ENCODE assay signal across 1 cellular context in the genomic region with DNA sequence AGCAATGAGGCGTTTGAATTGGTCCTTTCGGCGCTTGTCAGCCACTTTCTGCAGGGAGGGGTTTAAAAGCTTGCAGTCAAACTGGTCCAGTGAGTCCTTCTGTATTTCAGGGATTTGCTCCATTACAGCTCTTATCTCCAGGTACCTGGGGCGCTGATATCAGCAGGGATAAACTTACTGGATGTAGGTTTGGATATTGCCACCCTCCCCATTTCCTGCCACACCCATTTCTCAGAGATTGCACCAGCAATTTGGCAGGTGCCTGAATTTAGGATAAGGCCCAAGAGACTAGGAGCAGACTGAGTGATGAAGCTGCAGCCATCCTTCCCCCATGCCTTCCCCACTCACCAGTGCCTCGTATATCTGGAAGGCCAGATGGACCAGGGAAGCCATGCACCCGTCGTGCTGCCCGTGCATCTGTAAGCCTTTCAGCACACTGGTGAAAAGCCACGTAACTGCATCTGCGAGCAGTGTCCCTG.
TF ChIP-seq lines count a peak whose summit lies in the region.

No MANE protein-coding gene starts in this region.

TF ChIP-seq in HepG2, 621 proteins besides CTCF, POLR2A, EP300 and RAD21:
- TF ChIP-seq, protein P1, sequence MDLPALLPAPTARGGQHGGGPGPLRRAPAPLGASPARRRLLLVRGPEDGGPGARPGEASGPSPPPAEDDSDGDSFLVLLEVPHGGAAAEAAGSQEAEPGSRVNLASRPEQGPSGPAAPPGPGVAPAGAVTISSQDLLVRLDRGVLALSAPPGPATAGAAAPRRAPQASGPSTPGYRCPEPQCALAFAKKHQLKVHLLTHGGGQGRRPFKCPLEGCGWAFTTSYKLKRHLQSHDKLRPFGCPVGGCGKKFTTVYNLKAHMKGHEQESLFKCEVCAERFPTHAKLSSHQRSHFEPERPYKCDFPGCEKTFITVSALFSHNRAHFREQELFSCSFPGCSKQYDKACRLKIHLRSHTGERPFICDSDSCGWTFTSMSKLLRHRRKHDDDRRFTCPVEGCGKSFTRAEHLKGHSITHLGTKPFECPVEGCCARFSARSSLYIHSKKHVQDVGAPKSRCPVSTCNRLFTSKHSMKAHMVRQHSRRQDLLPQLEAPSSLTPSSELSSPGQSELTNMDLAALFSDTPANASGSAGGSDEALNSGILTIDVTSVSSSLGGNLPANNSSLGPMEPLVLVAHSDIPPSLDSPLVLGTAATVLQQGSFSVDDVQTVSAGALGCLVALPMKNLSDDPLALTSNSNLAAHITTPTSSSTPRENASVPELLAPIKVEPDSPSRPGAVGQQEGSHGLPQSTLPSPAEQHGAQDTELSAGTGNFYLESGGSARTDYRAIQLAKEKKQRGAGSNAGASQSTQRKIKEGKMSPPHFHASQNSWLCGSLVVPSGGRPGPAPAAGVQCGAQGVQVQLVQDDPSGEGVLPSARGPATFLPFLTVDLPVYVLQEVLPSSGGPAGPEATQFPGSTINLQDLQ (CRISPR knock-in tag; IDR thresholded peaks at IDR 0.05) = no peak
- TF ChIP-seq ZBTB42 (CRISPR knock-in tag; IDR thresholded peaks at IDR 0.05) (no peak), KLF6 (CRISPR knock-in tag; IDR thresholded peaks at IDR 0.05) (no peak), RBM22 (optimal IDR thresholded peaks at IDR 0.05; ENCODE audit: low read length) (peak; percentile 35), FLYWCH1 (CRISPR knock-in tag; IDR thresholded peaks at IDR 0.05) (no peak), ZNF709 (CRISPR knock-in tag; IDR thresholded peaks at IDR 0.05) (no peak)
- TF ChIP-seq, protein P2, sequence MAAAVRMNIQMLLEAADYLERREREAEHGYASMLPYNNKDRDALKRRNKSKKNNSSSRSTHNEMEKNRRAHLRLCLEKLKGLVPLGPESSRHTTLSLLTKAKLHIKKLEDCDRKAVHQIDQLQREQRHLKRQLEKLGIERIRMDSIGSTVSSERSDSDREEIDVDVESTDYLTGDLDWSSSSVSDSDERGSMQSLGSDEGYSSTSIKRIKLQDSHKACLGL (CRISPR knock-in tag; IDR thresholded peaks at IDR 0.05) = no peak
TF ChIP-seq in HepG2: peak in this region for 1.
